Comparison of ENCODE assay signal across 8 cellular contexts in genomic region chr12:52069410-52070242, GRCh38. TPM values are rescaled to one million over a fixed set of nuclear protein-coding genes. Genes with fewer than 3 reads are reported as not detected.
DNase-seq lines count a peak whose midpoint lies in the region; ATAC-seq and TF ChIP-seq lines count a peak whose summit lies in the region.

TSS of gene ATG101 (plus strand) at chr12:52069978. CDS start at chr12:52073651, 3,673 bp downstream.

- DNase-seq in AG09319 (ENCODE audit: extremely low read depth, low read depth) (peak; percentile 92), NCI-H2227 treated with DMSO at 0.1 percent for 48 hours (lab: John Stamatoyannopoulos, UW) (peak; percentile 89), WTC11 (ENCODE audit: low spot score) (peak; percentile 91), cardiac fibroblast (ENCODE audit: low read depth in 2 of 2) (peak; percentile 97), immature natural killer cell (peak; percentile 91 to 94 (median 93)), smooth muscle cell of the brain vasculature (ENCODE audit: low read depth, low spot score) (peak; percentile 91)

- H3K4me1 Mint-ChIP-seq in WTC11, result peaks cover 14% of the 10 kb centered on the region
- peaks cover 38 to 47% of the 10 kb centered on the region in 2 donors for H3K4me1 Mint-ChIP-seq in immature natural killer cell

- peak; percentile 95 for ATAC-seq in GM18909 (IDR thresholded peaks at IDR 0.05; ENCODE audit: poor library complexity, unreplicated experiment)
- peak; percentile 93 for ATAC-seq in HG03175 (IDR thresholded peaks at IDR 0.05; ENCODE audit: unreplicated experiment)
- peak; percentile 98 for ATAC-seq in WTC11

- CTCF ChIA-PET in WTC11 (lab: Charles Lee), result interaction anchor here (0.6 to 6.7 kb wide), 27 partner anchors 10 to 1647 kb away, joined by 3 to 165 read pairs (median 7); partner anchors contain the start of genes NR4A1, SMIM41 and TAMALIN

- peak within 1 kb of the TSS; percentile 93 to 98 for H3K4me3 ChIP-seq in cardiac fibroblast (replicated peaks in 1 of 2; ENCODE audit: low read depth in 2 of 2, low read length in 2 of 2)

- peak; percentile 83 for TF ChIP-seq CTCF in AG09319 (IDR thresholded peaks at IDR 0.05; ENCODE audit: low read depth, low read length)
- TF ChIP-seq CTCF in WTC11 (IDR thresholded peaks at IDR 0.05), result no peak
- peak; percentile 56 for TF ChIP-seq CTCF in cardiac fibroblast (IDR thresholded peaks at IDR 0.05; ENCODE audit: low read depth, low read length)

- H3K27me3 Mint-ChIP-seq in WTC11 (ENCODE audit: low read depth), result peaks cover 9% of the 10 kb centered on the region
- H3K27me3 Mint-ChIP-seq in immature natural killer cell (ENCODE audit: low read depth in 3 of 3), result peaks cover 11 to 15% (median 15%) of the 10 kb centered on the region in 3 donors

- H3K4me3 Mint-ChIP-seq in WTC11 (peak within 1 kb of the TSS; percentile 97), immature natural killer cell (peak within 1 kb of the TSS; percentile 95 to 99 (median 97))

- H3K27ac Mint-ChIP-seq in WTC11 (peak within 1 kb of the TSS; percentile 99), immature natural killer cell (peak within 1 kb of the TSS; percentile 97 to 100 (median 99))

- H3K9me3 Mint-ChIP-seq in WTC11 (no peaks in the 10 kb centered on the region), immature natural killer cell (no peaks in the 10 kb centered on the region)

- peaks cover 28% of the 10 kb centered on the region for H3K36me3 Mint-ChIP-seq in WTC11
- H3K36me3 Mint-ChIP-seq in immature natural killer cell, result peaks cover 3 to 10% (median 9%) of the 10 kb centered on the region in 3 donors

- POLR2A ChIA-PET in WTC11 (lab: Charles Lee), result interaction anchor here (0.7 to 4.2 kb wide), 8 partner anchors 10 to 50 kb away, joined by 3 to 17 read pairs (median 4); partner anchors contain the start of genes NR4A1 and SMIM41

TF ChIP-seq in WTC11, 78 proteins besides CTCF, POLR2A, EP300 and RAD21 (continues in another document):
- no peak for TF ChIP-seq IRF2 (CRISPR knock-in tag; IDR thresholded peaks at IDR 0.05; ENCODE audit: borderline replicate concordance, low read depth)
- TF ChIP-seq TP53 (CRISPR knock-in tag; IDR thresholded peaks at IDR 0.05), result no peak
- no peak for TF ChIP-seq SMAD3 (CRISPR knock-in tag; IDR thresholded peaks at IDR 0.05; ENCODE audit: borderline replicate concordance)
- TF ChIP-seq, protein P1, sequence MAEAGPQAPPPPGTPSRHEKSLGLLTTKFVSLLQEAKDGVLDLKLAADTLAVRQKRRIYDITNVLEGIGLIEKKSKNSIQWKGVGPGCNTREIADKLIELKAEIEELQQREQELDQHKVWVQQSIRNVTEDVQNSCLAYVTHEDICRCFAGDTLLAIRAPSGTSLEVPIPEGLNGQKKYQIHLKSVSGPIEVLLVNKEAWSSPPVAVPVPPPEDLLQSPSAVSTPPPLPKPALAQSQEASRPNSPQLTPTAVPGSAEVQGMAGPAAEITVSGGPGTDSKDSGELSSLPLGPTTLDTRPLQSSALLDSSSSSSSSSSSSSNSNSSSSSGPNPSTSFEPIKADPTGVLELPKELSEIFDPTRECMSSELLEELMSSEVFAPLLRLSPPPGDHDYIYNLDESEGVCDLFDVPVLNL (CRISPR knock-in tag; IDR thresholded peaks at IDR 0.05; ENCODE audit: borderline replicate concordance, low read depth), result no peak
- no peak for TF ChIP-seq TEAD4 (CRISPR knock-in tag; IDR thresholded peaks at IDR 0.05)
- TF ChIP-seq, protein P2, sequence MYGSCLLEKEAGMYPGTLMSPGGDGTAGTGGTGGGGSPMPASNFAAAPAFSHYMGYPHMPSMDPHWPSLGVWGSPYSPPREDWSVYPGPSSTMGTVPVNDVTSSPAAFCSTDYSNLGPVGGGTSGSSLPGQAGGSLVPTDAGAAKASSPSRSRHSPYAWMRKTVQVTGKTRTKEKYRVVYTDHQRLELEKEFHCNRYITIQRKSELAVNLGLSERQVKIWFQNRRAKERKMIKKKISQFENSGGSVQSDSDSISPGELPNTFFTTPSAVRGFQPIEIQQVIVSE (CRISPR knock-in tag; IDR thresholded peaks at IDR 0.05; ENCODE audit: borderline replicate concordance), result no peak
- peak; percentile 72; the same call in 1 of the 2 replicates for TF ChIP-seq GABPB1 (CRISPR knock-in tag; IDR thresholded peaks at IDR 0.05)
- TF ChIP-seq TCF7 (CRISPR knock-in tag; IDR thresholded peaks at IDR 0.05; ENCODE audit: low read depth), result no peak
- TF ChIP-seq SOX15 (CRISPR knock-in tag; IDR thresholded peaks at IDR 0.05), result no peak
- TF ChIP-seq CREB1 (CRISPR knock-in tag; IDR thresholded peaks at IDR 0.05), result no peak; the same call in 1 of the 2 replicates
- TF ChIP-seq TEAD1 (CRISPR knock-in tag; IDR thresholded peaks at IDR 0.05), result peak; percentile 73; the same call in 1 of the 2 replicates
- no peak for TF ChIP-seq HMGA2 (CRISPR knock-in tag; IDR thresholded peaks at IDR 0.05)
- no peak for TF ChIP-seq GTF2I (CRISPR knock-in tag; conservative IDR thresholded peaks at IDR 0.05)
- TF ChIP-seq ZNF425 (CRISPR knock-in tag; conservative IDR thresholded peaks at IDR 0.05), result no peak
- no peak for TF ChIP-seq JAZF1 (CRISPR knock-in tag; IDR thresholded peaks at IDR 0.05)
- TF ChIP-seq ZMAT4 (CRISPR knock-in tag; IDR thresholded peaks at IDR 0.05), result no peak
- peak; percentile 85; the same call in 1 of the 2 replicates for TF ChIP-seq IRF1 (CRISPR knock-in tag; IDR thresholded peaks at IDR 0.05)
- no peak for TF ChIP-seq ZBTB21 (CRISPR knock-in tag; IDR thresholded peaks at IDR 0.05; ENCODE audit: borderline replicate concordance)
- no peak for TF ChIP-seq RELA (CRISPR knock-in tag; IDR thresholded peaks at IDR 0.05; ENCODE audit: borderline replicate concordance)
- TF ChIP-seq ZNF396 (CRISPR knock-in tag; IDR thresholded peaks at IDR 0.05; ENCODE audit: borderline replicate concordance), result no peak
- TF ChIP-seq, protein P3, sequence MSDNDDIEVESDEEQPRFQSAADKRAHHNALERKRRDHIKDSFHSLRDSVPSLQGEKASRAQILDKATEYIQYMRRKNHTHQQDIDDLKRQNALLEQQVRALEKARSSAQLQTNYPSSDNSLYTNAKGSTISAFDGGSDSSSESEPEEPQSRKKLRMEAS (CRISPR knock-in tag; IDR thresholded peaks at IDR 0.05), result peak; percentile 69
- TF ChIP-seq, protein P4, sequence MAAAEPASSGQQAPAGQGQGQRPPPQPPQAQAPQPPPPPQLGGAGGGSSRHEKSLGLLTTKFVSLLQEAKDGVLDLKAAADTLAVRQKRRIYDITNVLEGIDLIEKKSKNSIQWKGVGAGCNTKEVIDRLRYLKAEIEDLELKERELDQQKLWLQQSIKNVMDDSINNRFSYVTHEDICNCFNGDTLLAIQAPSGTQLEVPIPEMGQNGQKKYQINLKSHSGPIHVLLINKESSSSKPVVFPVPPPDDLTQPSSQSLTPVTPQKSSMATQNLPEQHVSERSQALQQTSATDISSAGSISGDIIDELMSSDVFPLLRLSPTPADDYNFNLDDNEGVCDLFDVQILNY (CRISPR knock-in tag; IDR thresholded peaks at IDR 0.05), result no peak
- TF ChIP-seq NFYB (CRISPR knock-in tag; conservative IDR thresholded peaks at IDR 0.05; ENCODE audit: low read depth), result no peak
- no peak for TF ChIP-seq CBFB (CRISPR knock-in tag; IDR thresholded peaks at IDR 0.05; ENCODE audit: low read depth)
- TF ChIP-seq MXD4 (CRISPR knock-in tag; IDR thresholded peaks at IDR 0.05; ENCODE audit: borderline replicate concordance), result no peak
- 0 out of 2 replicates have a peak, but pooled peaks have one; percentile 36 for TF ChIP-seq ZNF416 (CRISPR knock-in tag; IDR thresholded peaks at IDR 0.05)
- no peak for TF ChIP-seq GRHL2 (CRISPR knock-in tag; IDR thresholded peaks at IDR 0.05; ENCODE audit: insufficient replicate concordance, severe bottlenecking)

RNA-seq across cellular contexts. Expression of gene ATG101, which starts in this region (rescaled TPM):
- total RNA-seq in WTC11 (2021), result 43.3 to 52.1 TPM (median 45.0 TPM) in 3 replicates
- 10 to 100 TPM; 25.8 to 50.8 (median 32.2) TPM for polyA plus RNA-seq in immature natural killer cell

Comparison
In these comparisons a context has a peak if more than half of its experiments do, and no peak if none do; other contexts are left out.
1. Peak in every context shown above with its lines: DNase-seq, ATAC-seq and H3K4me3 ChIP-seq.